Comparison of ENCODE assay signal across 33 cellular contexts in the genomic region with DNA sequence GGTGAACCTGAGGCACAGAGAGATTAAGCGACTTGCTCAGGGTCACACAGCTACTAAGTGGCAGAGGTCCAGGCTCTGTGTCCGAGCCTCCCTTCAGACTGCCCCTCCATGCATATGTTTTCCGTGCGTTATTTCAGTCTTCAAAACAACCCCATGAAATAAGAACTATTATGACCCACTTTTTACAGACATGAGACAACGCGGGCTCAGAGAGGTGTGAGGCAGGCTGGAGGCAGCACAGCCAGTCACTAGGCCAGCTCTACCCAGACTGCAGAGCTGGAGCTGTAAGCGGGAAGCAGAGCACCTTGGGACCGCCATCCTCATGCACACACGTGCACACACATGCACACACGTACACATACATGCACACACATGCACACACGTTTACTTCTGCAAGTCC.
"Had no signal": no experiment of that assay in that cellular context is flagged by ENCODE, and none has a peak within 500 bp of the region (broad histone marks: within the 10 kb centered on the region; RNA-seq: fewer than 3 reads in every experiment).

No MANE protein-coding gene starts in this region.

- H3K27me3 ChIP-seq: adrenal gland had no signal

- H3K27ac Mint-ChIP-seq: activated B cell treated with CpG ODN at 0.5 μM for 24 hours; activated CD4-positive, alpha-beta memory T cell treated with anti-CD3 and anti-CD28 coated beads for 36 hours; activated naive CD4-positive, alpha-beta T cell treated with anti-CD3 and anti-CD28 coated beads for 36 hours; activated T-helper 1 cell treated with anti-CD3 and anti-CD28 coated beads, Interleukin-12 subunit alpha, Interleukin-12 subunit beta, Interleukin-2, Interleukin-4 antibody, amounts not matched to agents 30 ng/mL and 10 ng/mL and 1 ng/mL, durations not matched to agents 14 hours and 24 hours and 36 hours; T-cell had no signal

- H3K4me3 ChIP-seq: adrenal gland, PC-9 had no signal

- H3K9me3 Mint-ChIP-seq: activated B cell treated with CpG ODN at 0.5 μM for 24 hours; activated CD4-positive, alpha-beta memory T cell treated with anti-CD3 and anti-CD28 coated beads for 36 hours; activated naive CD4-positive, alpha-beta T cell treated with anti-CD3 and anti-CD28 coated beads for 36 hours; activated naive CD4-positive, alpha-beta T cell treated with anti-CD3 and anti-CD28 coated beads, Interleukin-2, amount 50 U/mL, for 72 hours; activated T-cell treated with anti-CD3 and anti-CD28 coated beads, Interleukin-2, amount 50 U/mL, for 4 hours; activated T-helper 1 cell treated with anti-CD3 and anti-CD28 coated beads, Interleukin-12 subunit alpha, Interleukin-12 subunit beta, Interleukin-2, Interleukin-4 antibody, amounts not matched to agents 30 ng/mL and 10 ng/mL and 1 ng/mL, durations not matched to agents 14 hours and 24 hours and 36 hours; brain; T-cell had no signal

- H3K36me3 Mint-ChIP-seq: activated CD4-positive, alpha-beta memory T cell treated with anti-CD3 and anti-CD28 coated beads for 36 hours; activated naive CD4-positive, alpha-beta T cell treated with anti-CD3 and anti-CD28 coated beads, Interleukin-2, amount 50 U/mL, for 72 hours had no signal

- ATAC-seq: activated naive CD4-positive, alpha-beta T cell treated with anti-CD3 and anti-CD28 coated beads, Interleukin-2, amount 50 U/mL, for 72 hours; activated T-cell treated with anti-CD3 and anti-CD28 coated beads, Interleukin-2, amount 50 U/mL, for 4 hours; Right ventricle myocardium inferior; SK-N-SH treated with all-trans-retinoic acid at 6 μM for 48 hours; T-cell had no signal

- H3K27me3 Mint-ChIP-seq: brain, T-cell had no signal

- H3K4me3 Mint-ChIP-seq: activated B cell treated with CpG ODN at 0.5 μM for 24 hours; activated CD4-positive, alpha-beta memory T cell treated with anti-CD3 and anti-CD28 coated beads for 36 hours; activated naive CD4-positive, alpha-beta T cell treated with anti-CD3 and anti-CD28 coated beads for 36 hours; activated T-cell treated with anti-CD3 and anti-CD28 coated beads, Interleukin-2, amount 50 U/mL, for 4 hours; activated T-helper 1 cell treated with anti-CD3 and anti-CD28 coated beads, Interleukin-12 subunit alpha, Interleukin-12 subunit beta, Interleukin-2, Interleukin-4 antibody, amounts not matched to agents 30 ng/mL and 10 ng/mL and 1 ng/mL, durations not matched to agents 14 hours and 24 hours and 36 hours; brain; T-cell had no signal

- H3K36me3 ChIP-seq: adrenal gland had no signal

- H3K9me3 ChIP-seq: adrenal gland had no signal

- H3K27ac ChIP-seq: adrenal gland, PC-9, VCaP had no signal

- DNase-seq: activated B cell treated with CpG ODN at 0.5 μM for 24 hours; activated CD4-positive, alpha-beta memory T cell treated with anti-CD3 and anti-CD28 coated beads for 36 hours; activated CD4-positive, alpha-beta T cell treated with anti-CD3 and anti-CD28 coated beads for 4 hours; activated CD4-positive, alpha-beta T cell treated with anti-CD3 and anti-CD28 coated beads, Interleukin-2, amount 50 U/mL, for 1 hour; activated CD4-positive, CD25-positive, alpha-beta regulatory T cell treated with anti-CD3 and anti-CD28 coated beads, Interleukin-2, amount 50 U/mL, for 72 hours; activated CD8-positive, alpha-beta memory T cell treated with anti-CD3 and anti-CD28 coated beads, Interleukin-2, amount 50 U/mL, for 4 hours; activated gamma-delta T cell treated with Interleukin-2 at 50 U/mL for 16 hours; activated naive CD4-positive, alpha-beta T cell treated with anti-CD3 and anti-CD28 coated beads for 36 hours; activated T-cell treated with anti-CD3 and anti-CD28 coated beads for 4 hours; activated T-cell treated with anti-CD3 and anti-CD28 coated beads, Interleukin-2, amount 50 U/mL, for 4 hours; anterior cingulate cortex; central memory CD4-positive, alpha-beta T cell; MM.1S; MV-4-11; NCI-H1092; NCI-H1436 treated with DMSO at 0.1 percent for 48 hours; NCI-H2029; NCI-H345; NCI-H526; NCI-H748 treated with DMSO at 0.1 percent for 48 hours; NK-92 treated with Interleukin-12 subunit alpha and Interleukin-12 subunit beta, amount 100 ng/mL, for 24 hours; PC-9; SIG-M5; T-cell; T-helper 2 cell; T-helper 9 cell had no signal
